Comparison of ENCODE assay signal across 15 cellular contexts in genomic region chr16:72291121-72291520, GRCh38.
DNase-seq lines count a peak whose midpoint lies in the region; ATAC-seq, FAIRE-seq and TF ChIP-seq lines count a peak whose summit lies in the region.
"Had no signal": no experiment of that assay in that cellular context is flagged by ENCODE, and none has a peak within 500 bp of the region (broad histone marks: within the 10 kb centered on the region; RNA-seq: fewer than 3 reads in every experiment).

No MANE protein-coding gene starts in this region.

- H3K27ac ChIP-seq in A549 (peak overlapping the region; percentile 77 to 84), mesodermal cell (ENCODE audit: low read depth, low read length, severe bottlenecking) (peak overlapping the region; percentile 82)
- H3K27ac ChIP-seq: SK-N-MC had no signal

- TF ChIP-seq RAD21 in A549 (conservative IDR thresholded peaks at IDR 0.05 in 1 of 2, IDR thresholded peaks at IDR 0.05 in 1 of 2): no peak

- H3K9me3 ChIP-seq in A549: no peaks in the 10 kb centered on the region
- no peaks in the 10 kb centered on the region for H3K9me3 ChIP-seq in mesodermal cell (ENCODE audit: control insufficient read depth, low read length)

- POLR2A ChIA-PET in A549 (lab: Yijun Ruan, JAX): no interaction called here

- ATAC-seq in A549: peak; percentile 82 to 84
- ATAC-seq: activated CD4-positive, alpha-beta T cell treated with anti-CD3 and anti-CD28 coated beads for 36 hours; left ventricle myocardium superior had no signal

- peak overlapping the region; percentile 20 for H3K4me3 Mint-ChIP-seq in chondrocyte (ENCODE audit: unreplicated experiment)
- H3K4me3 Mint-ChIP-seq: activated CD4-positive, alpha-beta T cell treated with anti-CD3 and anti-CD28 coated beads for 36 hours had no signal

- intact Hi-C loops in cardiac septum (cut with DNase I): no loop called here

- CTCF ChIA-PET in A549 (lab: Yijun Ruan, JAX): interaction anchor here (1.2 kb wide), 1 partner anchor 50 kb away, joined by 3 read pairs; no protein-coding TSS in a partner anchor

- no peak for TF ChIP-seq CTCF in A549 (IDR thresholded peaks at IDR 0.05)
- no peak for TF ChIP-seq CTCF in chondrocyte (IDR thresholded peaks at IDR 0.05)

- peaks cover 5% of the 10 kb centered on the region for H3K36me3 Mint-ChIP-seq in chondrocyte (ENCODE audit: low read depth)

- 3% methylated on average over 3 of the region's 3 CpGs for WGBS in A549 (ENCODE audit: missing lambda C conversion rate)
- 46 to 83% methylated on average over 3 of the region's 3 CpGs for WGBS in mesodermal cell (ENCODE audit: insufficient coverage in 2 of 2), 2 experiments

- H3K4me2 ChIP-seq in A549: peak overlapping the region; percentile 72

- no peaks in the 10 kb centered on the region for H3K36me3 ChIP-seq in mesodermal cell (ENCODE audit: control insufficient read depth, insufficient read depth, low read length)

- no peak for TF ChIP-seq EP300 in A549 (IDR thresholded peaks at IDR 0.05)

- TF ChIP-seq POLR2A in A549 (IDR thresholded peaks at IDR 0.05; ENCODE audit: low read length): no peak

- no peaks in the 10 kb centered on the region for H3K9me3 Mint-ChIP-seq in chondrocyte (ENCODE audit: low read depth)

- no peaks in the 10 kb centered on the region for H3K27me3 Mint-ChIP-seq in chondrocyte (ENCODE audit: low read depth)
- H3K27me3 Mint-ChIP-seq: activated CD4-positive, alpha-beta T cell treated with anti-CD3 and anti-CD28 coated beads for 36 hours had no signal

- H3K27ac Mint-ChIP-seq in chondrocyte (ENCODE audit: unreplicated experiment): peak overlapping the region; percentile 95
- H3K27ac Mint-ChIP-seq: activated CD4-positive, alpha-beta T cell treated with anti-CD3 and anti-CD28 coated beads for 36 hours had no signal

- H3K4me3 ChIP-seq in A549: no peak overlapping the region
- H3K4me3 ChIP-seq in mesodermal cell (ENCODE audit: extremely low read depth, insufficient read depth, low read length, poor library complexity, severe bottlenecking): no peak overlapping the region
- H3K4me3 ChIP-seq: SK-N-MC had no signal

- H3K4me1 ChIP-seq in A549: peaks cover 23% of the 10 kb centered on the region
- H3K4me1 ChIP-seq in mesodermal cell (ENCODE audit: control insufficient read depth, insufficient read depth, low read length, poor library complexity, severe bottlenecking): peaks cover 18% of the 10 kb centered on the region

- FAIRE-seq in A549 (lab: Jason Lieb, UNC): no peak
- FAIRE-seq: A204.1 had no signal

- DNase-seq in A549 (ENCODE audit: low read depth in 1 of 2, low spot score in 1 of 2) (peak; percentile 6 to 46), NCI-H226 (peak; percentile 18), chondrocyte (ENCODE audit: low spot score) (no peak), D341Med (ENCODE audit: low spot score) (no peak), cardiac septum (ENCODE audit: low spot score) (no peak), T-helper 1 cell (no peak), hypothalamus (lab: John Stamatoyannopoulos, UW) (no peak)
- DNase-seq: activated CD4-positive, alpha-beta T cell treated with anti-CD3 and anti-CD28 coated beads for 36 hours; left ventricle myocardium superior; NCI-H1092 treated with DMSO at 0.1 percent for 48 hours; NCI-H748 treated with DMSO at 0.1 percent for 48 hours; nucleus accumbens had no signal

- peaks cover 49% of the 10 kb centered on the region for H3K4me1 Mint-ChIP-seq in chondrocyte (ENCODE audit: low read depth)
- H3K4me1 Mint-ChIP-seq: activated CD4-positive, alpha-beta T cell treated with anti-CD3 and anti-CD28 coated beads for 36 hours had no signal

TF ChIP-seq in A549, 52 proteins besides CTCF, POLR2A, EP300 and RAD21:
- TF ChIP-seq GATA3 (IDR thresholded peaks at IDR 0.05; ENCODE audit: borderline replicate concordance): peak; percentile 88
- TF ChIP-seq HDAC2 (IDR thresholded peaks at IDR 0.05): no peak

Comparison
In these comparisons a context has a peak if more than half of its experiments do, and no peak if none do; other contexts are left out.
1. DNase-seq: peak in A549 (2 of 2) and NCI-H226 (single experiment); none in chondrocyte (single experiment), D341Med (single experiment), cardiac septum (single experiment), T-helper 1 cell (0 of 5) and hypothalamus (0 of 51).